24 cellular contexts compared by ENCODE assay signal in the genomic region with DNA sequence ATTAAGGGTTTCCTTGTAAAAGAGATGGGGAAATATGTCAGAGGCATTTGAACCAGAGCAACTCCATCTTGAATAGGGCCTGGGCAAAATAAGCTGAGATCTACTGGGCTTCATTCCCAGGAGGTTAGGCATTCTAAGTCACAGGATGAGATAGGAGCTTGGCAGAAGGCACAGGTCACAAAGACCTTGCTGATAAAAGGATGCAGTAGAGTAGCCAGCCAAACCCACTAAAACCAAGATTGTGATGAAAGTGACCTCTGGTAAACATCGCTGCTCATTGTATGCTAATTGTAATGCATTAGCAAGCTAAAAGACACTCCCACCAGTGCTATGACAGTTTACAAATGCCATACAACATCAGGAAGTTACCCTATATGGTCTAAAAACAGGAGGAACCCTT.
"Had no signal": no experiment of that assay in that cellular context is flagged by ENCODE, and none has a peak within 500 bp of the region (broad histone marks: within the 10 kb centered on the region; RNA-seq: fewer than 3 reads in every experiment).

No MANE protein-coding gene starts in this region.

- H3K9me3 ChIP-seq: esophagus squamous epithelium, gastrocnemius medialis, lower lobe of right lung had no signal

- H3K27ac Mint-ChIP-seq: immature natural killer cell had no signal

- H3K4me1 ChIP-seq: esophagus squamous epithelium, gastrocnemius medialis, left lung, lower lobe of right lung had no signal

- ATAC-seq: esophagus mucosa, gastrocnemius medialis, left lung, lower lobe of right lung had no signal

- DNase-seq: dermis blood vessel endothelial cell; dorsolateral prefrontal cortex; effector CD4-positive, alpha-beta T cell; effector memory CD4-positive, alpha-beta T cell; erythroblast; esophagus squamous epithelium; foreskin fibroblast; foreskin melanocyte; gastrocnemius medialis; glutamatergic neuron; head of caudate nucleus; hypothalamus; immature natural killer cell; islet precursor cell; kidney; kidney glomerular epithelial cell; left lung; lower lobe of right lung; mesenchymal stem cell; midbrain had no signal

- H3K27ac ChIP-seq: coronary artery, dorsolateral prefrontal cortex, epithelial cell of prostate, esophagus squamous epithelium, gastrocnemius medialis, hepatocyte, left lung, lower lobe of right lung had no signal

- H3K4me3 ChIP-seq: coronary artery, dorsolateral prefrontal cortex, esophagus squamous epithelium, gastrocnemius medialis, hepatocyte, left lung, lower lobe of right lung had no signal

- H3K27me3 ChIP-seq: dorsolateral prefrontal cortex, esophagus squamous epithelium, gastrocnemius medialis, hepatocyte, left lung had no signal

- H3K4me1 Mint-ChIP-seq: immature natural killer cell had no signal

- H3K4me3 Mint-ChIP-seq: immature natural killer cell had no signal

- H3K4me2 ChIP-seq: hepatocyte had no signal

- H3K36me3 ChIP-seq: esophagus squamous epithelium, gastrocnemius medialis, left lung, lower lobe of right lung had no signal

- H3K79me2 ChIP-seq: hepatocyte had no signal
